In the genomic region with DNA sequence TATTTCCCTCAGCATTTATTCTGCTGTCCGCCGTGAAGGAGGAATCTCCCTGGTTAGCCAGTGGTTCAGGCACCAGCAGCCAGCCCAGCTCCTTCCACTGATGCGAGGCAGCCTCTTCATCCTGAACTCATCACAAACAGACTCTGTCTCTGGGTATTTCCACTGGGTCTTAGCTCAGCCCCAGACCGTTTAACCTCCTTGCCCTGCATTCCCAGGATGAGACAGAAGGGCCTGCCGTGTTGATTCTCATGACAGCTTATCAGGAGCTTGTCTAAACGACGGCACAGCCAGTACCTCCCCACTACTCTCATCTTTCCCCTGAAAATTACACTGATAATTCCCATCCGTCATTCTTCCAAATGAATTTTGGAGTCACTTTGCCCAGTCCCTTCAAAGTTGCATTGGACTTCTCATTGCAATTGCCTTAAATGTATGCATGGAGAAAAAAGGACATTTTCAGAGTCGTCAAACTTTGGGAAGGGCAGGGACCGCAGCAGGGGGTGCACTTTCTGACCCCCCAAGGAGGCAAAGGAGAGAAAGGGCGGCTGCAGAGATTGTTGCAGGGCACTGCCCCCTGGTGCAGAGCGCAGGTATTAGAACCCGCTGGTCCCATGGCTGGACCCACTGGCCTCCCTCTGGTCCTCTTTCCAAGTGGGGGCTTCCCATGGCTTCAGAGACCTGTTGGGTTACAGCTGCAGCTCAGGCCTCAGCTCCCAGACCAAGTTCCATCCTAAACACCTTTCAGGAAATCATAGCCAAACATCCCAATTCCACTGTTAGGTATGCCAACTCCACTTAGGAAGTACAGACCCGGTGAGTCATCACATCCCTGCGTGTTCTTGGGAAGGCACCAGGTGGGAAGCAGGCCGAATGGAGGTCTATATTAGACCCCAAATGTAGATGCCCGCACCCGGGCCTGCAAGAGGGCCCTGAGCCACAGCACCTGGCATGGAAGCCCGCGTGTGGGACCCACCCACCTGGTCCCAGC, we compare ENCODE assay signal across 8 cellular contexts. TPM values are rescaled to one million over a fixed set of nuclear protein-coding genes. Genes with fewer than 3 reads are reported as not detected.
DNase-seq lines count a peak whose midpoint lies in the region; ATAC-seq, FAIRE-seq and TF ChIP-seq lines count a peak whose summit lies in the region.

No MANE protein-coding gene starts in this region.

- ATAC-seq in GM18867 (IDR thresholded peaks at IDR 0.05; ENCODE audit: unreplicated experiment), result no peak

- DNase-seq in AG09319 (ENCODE audit: extremely low read depth, low read depth), result no peak
- DNase-seq in GM13976 (ENCODE audit: low spot score), result no peak
- peak; percentile 54 for DNase-seq in WERI-Rb-1
- no peak for DNase-seq in kidney epithelial cell (ENCODE audit: low read depth)
- DNase-seq in RCC 7860 (ENCODE audit: low spot score), result no peak
- no peak for DNase-seq in EL
- DNase-seq in mesenteric fat pad (ENCODE audit: low spot score), result no peak

- no peak overlapping the region for H3K27ac ChIP-seq in WERI-Rb-1

- H3K27me3 ChIP-seq in WERI-Rb-1 (ENCODE audit: insufficient read depth, low read depth, severe bottlenecking), result peaks cover 4% of the 10 kb centered on the region
- H3K27me3 ChIP-seq in kidney epithelial cell (ENCODE audit: control insufficient read depth, insufficient read depth, low read length), result peaks cover 29% of the 10 kb centered on the region

- FAIRE-seq in RCC 7860 (lab: Jason Lieb, UNC), result no peak

- in situ Hi-C loops in GM13976 (cut with MboI; ENCODE audit: low sequenced_read_pairs, unreplicated experiment), result no loop called here

- H3K36me3 ChIP-seq in WERI-Rb-1, result no peaks in the 10 kb centered on the region
- no peaks in the 10 kb centered on the region for H3K36me3 ChIP-seq in kidney epithelial cell (ENCODE audit: control insufficient read depth, insufficient read depth, low read length)

- H3K4me3 ChIP-seq in WERI-Rb-1 (ENCODE audit: low read depth, low read length) (no peak overlapping the region), kidney epithelial cell (ENCODE audit: low read depth, low read length) (no peak overlapping the region)

- TF ChIP-seq CTCF in AG09319 (IDR thresholded peaks at IDR 0.05; ENCODE audit: low read depth, low read length) (peak; percentile 66), GM13976 (IDR thresholded peaks at IDR 0.05; ENCODE audit: borderline replicate concordance, control extremely low read depth, extremely low read depth, insufficient read depth, missing control alignments) (peak; percentile 22), WERI-Rb-1 (IDR thresholded peaks at IDR 0.05; ENCODE audit: low read depth, low read length) (peak; percentile 92), kidney epithelial cell (IDR thresholded peaks at IDR 0.05; ENCODE audit: insufficient read depth, low read length, poor library complexity, severe bottlenecking) (peak; percentile 78)

- H3K9me3 ChIP-seq in WERI-Rb-1 (ENCODE audit: severe bottlenecking), result no peaks in the 10 kb centered on the region

RNA-seq across cellular contexts. Expression of gene MEGF6, which starts 3.7 kb away (rescaled TPM):
- 13.1 and 16.7 TPM in 2 replicates for total RNA-seq in kidney epithelial cell
- total RNA-seq in mesenteric fat pad, result 61.1 TPM

RNA-seq across cellular contexts. Expression of gene TPRG1L, which starts 9.8 kb away (rescaled TPM):
- total RNA-seq in kidney epithelial cell (40.8 and 41.7 TPM in 2 replicates), mesenteric fat pad (54.0 TPM)

RNA-seq across cellular contexts. Expression of gene WRAP73, which starts 34.9 kb away (rescaled TPM):
- total RNA-seq in kidney epithelial cell (33.9 and 35.2 TPM in 2 replicates), mesenteric fat pad (14.8 TPM)

RNA-seq across cellular contexts. Expression of gene TP73, which starts 37.3 kb away (rescaled TPM):
- total RNA-seq in kidney epithelial cell (0.04 and 0.07 TPM in 2 replicates), mesenteric fat pad (not detected)

Comparison
In these comparisons a context has a peak if more than half of its experiments do, and no peak if none do; other contexts are left out.
1. CTCF ChIP-seq: peak in every context shown above with its lines; median percentile 92 in WERI-Rb-1; 78 in kidney epithelial cell; 66 in AG09319; 22 in GM13976.